25 cellular contexts compared by ENCODE assay signal in the genomic region with DNA sequence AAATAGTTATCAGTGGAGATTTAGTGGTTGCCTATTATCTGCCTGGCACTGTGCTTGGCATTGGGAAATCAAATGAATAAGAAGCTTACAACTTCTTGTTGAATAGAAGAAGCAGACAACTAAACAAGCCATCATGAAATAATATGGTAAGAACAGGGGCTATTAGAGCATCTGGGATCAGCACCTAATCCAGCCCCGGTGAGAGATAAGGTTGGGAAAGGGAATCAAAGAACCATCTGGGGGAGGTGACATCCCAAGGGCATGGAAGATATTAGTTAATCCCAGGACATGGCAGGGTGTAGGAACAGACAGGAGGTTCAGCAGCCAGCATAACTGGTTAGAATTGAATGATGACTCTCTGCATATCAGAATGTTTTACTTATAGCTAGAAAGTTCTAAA. TPM values are rescaled to one million over a fixed set of nuclear protein-coding genes. Genes with fewer than 3 reads are reported as not detected.
A peak's percentile ranks its signal among the peaks of the same experiment; 100 is the strongest.
DNase-seq lines count a peak whose midpoint lies in the region; ATAC-seq and TF ChIP-seq lines count a peak whose summit lies in the region.
"Had no signal": no experiment of that assay in that cellular context is flagged by ENCODE, and none has a peak within 500 bp of the region (broad histone marks: within the 10 kb centered on the region; RNA-seq: fewer than 3 reads in every experiment).

No MANE protein-coding gene starts in this region.

- 0 out of 2 replicates have a peak, but pooled peaks cover 8% of the 10 kb centered on the region for H3F3A ChIP-seq in GM23248 (ENCODE audit: insufficient read depth)

- H4K20me1 ChIP-seq in GM23248 (ENCODE audit: insufficient read depth) (no peaks in the 10 kb centered on the region), osteoblast (ENCODE audit: insufficient read depth, low read length) (no peaks in the 10 kb centered on the region)

- ATAC-seq in HG03196 (IDR thresholded peaks at IDR 0.05; ENCODE audit: unreplicated experiment), result no peak
- ATAC-seq in stimulated activated naive CD8-positive, alpha-beta T cell treated with anti-CD3 and anti-CD28 coated beads, Interleukin-15, amount 100 ng/mL, for 72 hours, result no peak
- ATAC-seq: sciatic nerve had no signal

- peak overlapping the region; percentile 71; the same call in 1 of the 2 replicates for H2AFZ ChIP-seq in GM23248
- no peak overlapping the region for H2AFZ ChIP-seq in osteoblast (ENCODE audit: low read length)

- no peak overlapping the region; the same call in 1 of the 2 replicates for H3K27ac ChIP-seq in GM23248
- no peak overlapping the region for H3K27ac ChIP-seq in SJCRH30
- H3K27ac ChIP-seq in endodermal cell (ENCODE audit: low read depth, low read length), result peak overlapping the region; percentile 59
- no peak overlapping the region for H3K27ac ChIP-seq in osteoblast (ENCODE audit: low read depth, low read length)
- no peak overlapping the region for H3K27ac ChIP-seq in caudate nucleus (ENCODE audit: low read depth, low read length)
- H3K27ac ChIP-seq: colonic mucosa, ovary had no signal

- H3K9ac ChIP-seq in GM23248, result no peak overlapping the region
- no peak overlapping the region for H3K9ac ChIP-seq in endodermal cell (ENCODE audit: extremely low read depth, low read length, poor library complexity, severe bottlenecking)

- H3K27ac Mint-ChIP-seq in endodermal cell, result no peak overlapping the region
- no peak overlapping the region for H3K27ac Mint-ChIP-seq in stimulated activated naive CD8-positive, alpha-beta T cell treated with anti-CD3 and anti-CD28 coated beads, Interleukin-15, amount 100 ng/mL, for 72 hours
- H3K27ac Mint-ChIP-seq: IgD-negative memory B cell, immature natural killer cell had no signal

- H3K4me1 ChIP-seq in GM23248 (ENCODE audit: insufficient read depth), result peaks cover 18% of the 10 kb centered on the region
- peaks cover 11% of the 10 kb centered on the region for H3K4me1 ChIP-seq in SJCRH30
- peaks cover 10% of the 10 kb centered on the region for H3K4me1 ChIP-seq in endodermal cell (ENCODE audit: control insufficient read depth, insufficient read depth, low read length)
- H3K4me1 ChIP-seq in osteoblast (ENCODE audit: insufficient read depth, low read length), result peaks cover 10% of the 10 kb centered on the region
- H3K4me1 ChIP-seq: colonic mucosa had no signal

- no peak overlapping the region for H3K4me3 Mint-ChIP-seq in endodermal cell
- no peak overlapping the region for H3K4me3 Mint-ChIP-seq in stimulated activated naive CD8-positive, alpha-beta T cell treated with anti-CD3 and anti-CD28 coated beads, Interleukin-15, amount 100 ng/mL, for 72 hours
- H3K4me3 Mint-ChIP-seq: IgD-negative memory B cell, immature natural killer cell had no signal

- in situ Hi-C loops in GM23248 (cut with MboI), result no loop called here

- DNase-seq in GM23248 (peak; percentile 10), SJCRH30 (no peak), endodermal cell (no peak), osteoblast (ENCODE audit: insufficient read length, low spot score, missing footprints) (no peak), iPS-NIHi11 (ENCODE audit: low spot score) (no peak), caudate nucleus (lab: John Stamatoyannopoulos, UW) (no peak)
- no peak for DNase-seq in stimulated activated naive CD8-positive, alpha-beta T cell treated with anti-CD3 and anti-CD28 coated beads, Interleukin-15, amount 100 ng/mL, for 72 hours
- DNase-seq: activated CD4-positive, CD25-positive, alpha-beta regulatory T cell treated with anti-CD3 and anti-CD28 coated beads, Interleukin-2, amount 50 U/mL, for 72 hours; activated naive CD4-positive, alpha-beta T cell treated with anti-CD3 and anti-CD28 coated beads, Interleukin-2, amount 50 U/mL, for 16 hours; activated T-cell treated with anti-CD3 and anti-CD28 coated beads, Interleukin-2, amount 50 U/mL, for 48 hours; colonic mucosa; GDM1; immature natural killer cell; MM.1S; NCI-H187 treated with DMSO at 0.1 percent for 48 hours; NCI-H2227 treated with DMSO at 0.1 percent for 48 hours; NCI-H774; T-helper 9 cell had no signal

- H3K4me1 Mint-ChIP-seq in endodermal cell, result peaks cover 34% of the 10 kb centered on the region
- H3K4me1 Mint-ChIP-seq in stimulated activated naive CD8-positive, alpha-beta T cell treated with anti-CD3 and anti-CD28 coated beads, Interleukin-15, amount 100 ng/mL, for 72 hours, result no peaks in the 10 kb centered on the region
- H3K4me1 Mint-ChIP-seq: IgD-negative memory B cell, immature natural killer cell had no signal

- H3K36me3 Mint-ChIP-seq in endodermal cell (ENCODE audit: low read depth), result no peaks in the 10 kb centered on the region
- H3K36me3 Mint-ChIP-seq: CD14-positive monocyte, IgD-negative memory B cell, immature natural killer cell had no signal

- H3K79me2 ChIP-seq in GM23248 (ENCODE audit: insufficient read depth) (no peaks in the 10 kb centered on the region), osteoblast (ENCODE audit: insufficient read depth, low read length) (no peaks in the 10 kb centered on the region)

- H3K36me3 ChIP-seq in GM23248 (ENCODE audit: low read depth) (no peaks in the 10 kb centered on the region), SJCRH30 (no peaks in the 10 kb centered on the region), endodermal cell (ENCODE audit: control insufficient read depth, insufficient read depth, low read length) (no peaks in the 10 kb centered on the region), osteoblast (ENCODE audit: insufficient read depth, low read length) (no peaks in the 10 kb centered on the region)
- H3K36me3 ChIP-seq: colonic mucosa, heart left ventricle, ovary, thoracic aorta had no signal

- H3K4me3 ChIP-seq in GM23248 (no peak overlapping the region), SJCRH30 (peak overlapping the region; percentile 23; the same call in 1 of the 2 replicates), endodermal cell (ENCODE audit: low read length) (peak overlapping the region; percentile 40), osteoblast (ENCODE audit: insufficient read depth, low read length) (no peak overlapping the region)
- H3K4me3 ChIP-seq: colonic mucosa, heart left ventricle, ovary had no signal

- H3K27me3 Mint-ChIP-seq in endodermal cell (ENCODE audit: insufficient read depth), result peaks cover 3% of the 10 kb centered on the region
- H3K27me3 Mint-ChIP-seq in stimulated activated naive CD8-positive, alpha-beta T cell treated with anti-CD3 and anti-CD28 coated beads, Interleukin-15, amount 100 ng/mL, for 72 hours, result peaks cover 8% of the 10 kb centered on the region
- H3K27me3 Mint-ChIP-seq: IgD-negative memory B cell had no signal

- H3K4me2 ChIP-seq in GM23248 (ENCODE audit: unreplicated experiment), result no peak overlapping the region
- peak overlapping the region; percentile 59 for H3K4me2 ChIP-seq in osteoblast (ENCODE audit: insufficient read depth, low read length)

- H3K9me3 Mint-ChIP-seq in endodermal cell, result no peaks in the 10 kb centered on the region
- H3K9me3 Mint-ChIP-seq in stimulated activated naive CD8-positive, alpha-beta T cell treated with anti-CD3 and anti-CD28 coated beads, Interleukin-15, amount 100 ng/mL, for 72 hours, result no peaks in the 10 kb centered on the region
- H3K9me3 Mint-ChIP-seq: IgD-negative memory B cell, immature natural killer cell had no signal

- H3K9me3 ChIP-seq in GM23248 (ENCODE audit: low read depth) (no peaks in the 10 kb centered on the region), SJCRH30 (replicated peaks) (no peaks in the 10 kb centered on the region), endodermal cell (ENCODE audit: control insufficient read depth, low read length) (no peaks in the 10 kb centered on the region), osteoblast (ENCODE audit: low read depth, low read length) (no peaks in the 10 kb centered on the region)
- H3K9me3 ChIP-seq: colonic mucosa, heart left ventricle, ovary, thoracic aorta had no signal

- H3K9me2 ChIP-seq in GM23248 (ENCODE audit: insufficient read depth), result no peaks in the 10 kb centered on the region

- H3K27me3 ChIP-seq in GM23248 (replicated peaks; ENCODE audit: insufficient read depth) (no peaks in the 10 kb centered on the region), SJCRH30 (no peaks in the 10 kb centered on the region), endodermal cell (ENCODE audit: control insufficient read depth, insufficient read depth, low read length, poor library complexity, severe bottlenecking) (peaks cover 7% of the 10 kb centered on the region), osteoblast (ENCODE audit: insufficient read depth, low read length) (peaks cover 3% of the 10 kb centered on the region)
- H3K27me3 ChIP-seq: colonic mucosa, heart left ventricle, ovary had no signal

- WGBS in GM23248 (ENCODE audit: low coverage in 1 of 2, low lambda C conversion rate in 2 of 2, missing lambda C conversion rate in 2 of 2), 2 experiments, result 3 to 13% methylated on average over 1 of the region's 1 CpG
- WGBS in endodermal cell (ENCODE audit: insufficient coverage in 1 of 2, insufficient read length in 1 of 2), 2 experiments, result 70 to 86% methylated on average over 1 of the region's 1 CpG

- TF ChIP-seq CTCF in endodermal cell (conservative IDR thresholded peaks at IDR 0.05) (no peak), osteoblast (IDR thresholded peaks at IDR 0.05; ENCODE audit: extremely low read depth, low read depth, low read length) (no peak)

RNA-seq across cellular contexts. Expression of a gene that starts 36.3 kb away (rescaled TPM):
- 21.1 and 24.3 TPM in 2 replicates for total RNA-seq in GM23248 (2014; rRNA removed; shearing (Covaris generic))
- polyA plus RNA-seq in GM23248 (2016; fragmentation: Nextera tagmentation; extraction: Ambion mirVana), result 12.4 and 12.9 TPM in 2 replicates
- total RNA-seq in SJCRH30 (2014; rRNA removed; shearing (Covaris generic)), result 35.2 and 43.5 TPM in 2 replicates
- total RNA-seq in endodermal cell (10 to 100 TPM; 62.2 TPM), osteoblast (41.3 and 41.6 TPM in 2 replicates)
- 49.8 TPM for polyA plus RNA-seq in endodermal cell (2013, experiment 1 of 2)
- 53.9 TPM for polyA plus RNA-seq in endodermal cell (2013, experiment 2 of 2)

RNA-seq across cellular contexts. Expression of a gene that starts 52.8 kb away (rescaled TPM):
- 18.3 and 27.8 TPM in 2 replicates for total RNA-seq in GM23248 (2014; rRNA removed; shearing (Covaris generic))
- 29.3 and 32.7 TPM in 2 replicates for polyA plus RNA-seq in GM23248 (2016; fragmentation: Nextera tagmentation; extraction: Ambion mirVana)
- 26.1 and 26.6 TPM in 2 replicates for total RNA-seq in SJCRH30 (2014; rRNA removed; shearing (Covaris generic))
- total RNA-seq in endodermal cell (10 to 100 TPM; 24.0 to 24.3 TPM), osteoblast (19.7 and 22.4 TPM in 2 replicates)
- 31.4 TPM for polyA plus RNA-seq in endodermal cell (2013, experiment 1 of 2)
- 28.5 TPM for polyA plus RNA-seq in endodermal cell (2013, experiment 2 of 2)

Comparison
In these comparisons a context has a peak if more than half of its experiments do, and no peak if none do; other contexts are left out.
1. H3K4me3 ChIP-seq: peak in SJCRH30 (single experiment) and endodermal cell (single experiment); none in GM23248 (single experiment) and osteoblast (single experiment).